ENCODE assay signal across 8 cellular contexts in genomic region chr11:110296226-110297081, GRCh38. TPM values are rescaled to one million over a fixed set of nuclear protein-coding genes. Genes with fewer than 3 reads are reported as not detected.
DNase-seq lines count a peak whose midpoint lies in the region; ATAC-seq and TF ChIP-seq lines count a peak whose summit lies in the region.

TSS of gene RDX (minus strand) at chr11:110296614. CDS start at chr11:110279692, 16,922 bp downstream.

- no peaks in the 10 kb centered on the region for H3K36me3 Mint-ChIP-seq in progenitor cell of endocrine pancreas (ENCODE audit: insufficient read depth)

- H3K4me3 Mint-ChIP-seq in progenitor cell of endocrine pancreas (ENCODE audit: low read depth) = peak within 1 kb of the TSS; percentile 87

- peaks cover 5% of the 10 kb centered on the region for H3K27me3 Mint-ChIP-seq in progenitor cell of endocrine pancreas

- peaks cover 3% of the 10 kb centered on the region for H3K9me3 Mint-ChIP-seq in progenitor cell of endocrine pancreas (ENCODE audit: low read depth)

- H3K4me1 ChIP-seq in HAP-1 = peaks cover 20% of the 10 kb centered on the region
- peaks cover 12% of the 10 kb centered on the region; the same call in 1 of the 2 replicates for H3K4me1 ChIP-seq in MM.1S (ENCODE audit: low read length)
- H3K4me1 ChIP-seq in uterus = peaks cover 0 to 9% of the 10 kb centered on the region in 2 donors

- H4K20me1 ChIP-seq in MM.1S (ENCODE audit: insufficient read depth, low read length) = no peaks in the 10 kb centered on the region; the same call in none of the 2 replicates

- H3K4me3 ChIP-seq in HAP-1 = peak within 1 kb of the TSS; percentile 80
- H3K4me3 ChIP-seq in MM.1S (ENCODE audit: low read length) = peak within 1 kb of the TSS; percentile 89
- H3K4me3 ChIP-seq in uterus = peak within 1 kb of the TSS; percentile 67 to 87

- peaks cover 17% of the 10 kb centered on the region for H3F3A ChIP-seq in MM.1S (ENCODE audit: insufficient read depth, low read length)

- peak within 1 kb of the TSS; percentile 91 for H3K27ac Mint-ChIP-seq in progenitor cell of endocrine pancreas

- H3K4me1 Mint-ChIP-seq in progenitor cell of endocrine pancreas (ENCODE audit: low read depth) = peaks cover 57% of the 10 kb centered on the region

- H3K9me3 ChIP-seq in HAP-1 (0 out of 2 replicates have a peak, but pooled peaks cover 2% of the 10 kb centered on the region), MM.1S (replicated peaks; ENCODE audit: insufficient read depth, low read length) (no peaks in the 10 kb centered on the region), uterus (no peaks in the 10 kb centered on the region)

- intact Hi-C loops in left ventricle myocardium superior (cut with micrococcal nuclease) (loop anchor here (5.0 kb wide), 1 partner anchor 136 kb away; no protein-coding TSS in a partner anchor), uterus (cut with DNase I; ENCODE audit: low total_unique reads) (no loop called here)

- H3K4me2 ChIP-seq in MM.1S (ENCODE audit: low read depth, low read length) = peak within 1 kb of the TSS; percentile 87

- in situ Hi-C loops in HAP-1 (cut with MboI; ENCODE audit: low sequenced_read_pairs) = no loop called here

- ATAC-seq in left ventricle myocardium superior = peak; percentile 95

- DNase-seq in HAP-1 (ENCODE audit: low spot score in 2 of 2) = peak; percentile 68 to 82
- peak; percentile 77 for DNase-seq in MM.1S
- DNase-seq in T-helper 1 cell = peak; percentile 39 to 71 (median 50)
- peak in 49 of 56 donors; percentile 9 to 84 (median 66) for DNase-seq in amygdala (lab: John Stamatoyannopoulos, UW)
- peak; percentile 89 for DNase-seq in left ventricle myocardium superior
- peak; percentile 64 for DNase-seq in progenitor cell of endocrine pancreas (ENCODE audit: low spot score, unreplicated experiment)
- peak; percentile 62 to 65 for DNase-seq in uterus

- TF ChIP-seq POLR2A in uterus (IDR thresholded peaks at IDR 0.05) = peak; percentile 46 to 72

- H3K27ac ChIP-seq in MM.1S (ENCODE audit: low read length) = peak within 1 kb of the TSS; percentile 67
- peak within 1 kb of the TSS; percentile 92 to 97 for H3K27ac ChIP-seq in uterus

- H3K9ac ChIP-seq in MM.1S (ENCODE audit: low read length) = peak within 1 kb of the TSS; percentile 85

- H3K27me3 ChIP-seq in HAP-1 (ENCODE audit: low read depth) (no peaks in the 10 kb centered on the region), MM.1S (replicated peaks; ENCODE audit: insufficient read depth, low read length) (no peaks in the 10 kb centered on the region), uterus (no peaks in the 10 kb centered on the region)

- H3K9me2 ChIP-seq in MM.1S (replicated peaks; ENCODE audit: insufficient read depth, low read length) = no peaks in the 10 kb centered on the region

- TF ChIP-seq CTCF in GM12872 (IDR thresholded peaks at IDR 0.05; ENCODE audit: insufficient read depth, low read depth, low read length) (peak; percentile 20; the same call in 1 of the 3 replicates), MM.1S (IDR thresholded peaks at IDR 0.05; ENCODE audit: low read length) (no peak), progenitor cell of endocrine pancreas (IDR thresholded peaks at IDR 0.05; ENCODE audit: unreplicated experiment) (no peak), uterus (IDR thresholded peaks at IDR 0.05) (peak in 1 of 4 experiments; percentile 12)

- peak within 1 kb of the TSS; percentile 91 for H2AFZ ChIP-seq in MM.1S (ENCODE audit: low read length)

- H3K36me3 ChIP-seq in HAP-1 (replicated peaks) (no peaks in the 10 kb centered on the region), MM.1S (replicated peaks; ENCODE audit: insufficient read depth, low read length) (no peaks in the 10 kb centered on the region), uterus (no peaks in the 10 kb centered on the region)

- peaks cover 46% of the 10 kb centered on the region for H3K79me2 ChIP-seq in MM.1S (ENCODE audit: low read length)

RNA-seq across cellular contexts. Expression of gene RDX, which starts in this region (rescaled TPM):
- 117 TPM for total RNA-seq in left ventricle myocardium superior
- 89.6 and 92.8 TPM in 2 replicates for total RNA-seq in progenitor cell of endocrine pancreas
- 100 to 1,000 TPM in 2 of 4 donors, 10 to 100 TPM in 2; 38.5 to 115 (median 97.7) TPM for total RNA-seq in uterus

Comparison
In these comparisons a context has a peak if more than half of its experiments do, and no peak if none do; other contexts are left out.
1. Peak in every context shown above with its lines: DNase-seq, ATAC-seq, H3K4me3 ChIP-seq and H3K27ac ChIP-seq.